Comparison of ENCODE assay signal across 22 cellular contexts in the genomic region with DNA sequence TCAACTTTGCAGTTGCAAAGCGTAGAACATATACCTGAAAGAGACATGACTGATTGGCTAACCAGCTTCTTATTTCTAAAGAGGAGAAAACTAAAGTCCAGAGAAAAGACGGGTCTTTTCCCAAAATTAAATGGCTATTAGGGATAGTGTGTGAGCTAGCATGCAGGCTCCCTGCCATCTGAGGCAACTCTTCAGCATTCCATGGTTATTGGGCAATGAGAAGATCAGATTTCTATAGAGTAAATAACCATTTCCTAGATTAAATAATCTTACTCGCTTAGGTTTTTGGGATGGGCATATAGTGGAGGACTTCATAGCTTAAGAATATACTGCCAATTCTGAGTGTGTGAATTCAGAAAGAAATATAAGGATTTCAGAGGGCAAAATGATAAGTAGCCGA.
A peak's percentile ranks its signal among the peaks of the same experiment; 100 is the strongest.
DNase-seq lines count a peak whose midpoint lies in the region; ATAC-seq, FAIRE-seq and TF ChIP-seq lines count a peak whose summit lies in the region.
"Had no signal": no experiment of that assay in that cellular context is flagged by ENCODE, and none has a peak within 500 bp of the region (broad histone marks: within the 10 kb centered on the region; RNA-seq: fewer than 3 reads in every experiment).

No MANE protein-coding gene starts in this region.

- peak overlapping the region; percentile 75 for H3K4me2 ChIP-seq in A549
- peak overlapping the region; percentile 57 for H3K4me2 ChIP-seq in PC-9

- no peaks in the 10 kb centered on the region for H4K20me1 ChIP-seq in PC-9 (ENCODE audit: insufficient read depth)

- no peaks in the 10 kb centered on the region for H3K4me1 Mint-ChIP-seq in nephron progenitor cell

- no peaks in the 10 kb centered on the region for H3K36me3 ChIP-seq in PC-9 (ENCODE audit: low read depth)
- H3K36me3 ChIP-seq: tibial artery had no signal

- WGBS in A549 (ENCODE audit: missing lambda C conversion rate) = 61% methylated on average over 4 of the region's 4 CpGs
- WGBS in lower leg skin, 2 donors = 87 to 91% methylated on average over 4 of the region's 4 CpGs

- H3K27ac ChIP-seq in A549 (peak overlapping the region; percentile 90 to 94), PC-9 (peak overlapping the region; percentile 90)
- H3K27ac ChIP-seq: tibial artery had no signal

- H3K4me1 ChIP-seq in A549 = peaks cover 75% of the 10 kb centered on the region
- H3K4me1 ChIP-seq in PC-9 (replicated peaks; ENCODE audit: insufficient read depth) = peaks cover 70% of the 10 kb centered on the region
- H3K4me1 ChIP-seq: tibial artery had no signal

- H3K36me3 Mint-ChIP-seq in nephron progenitor cell (ENCODE audit: low read depth) = no peaks in the 10 kb centered on the region
- H3K36me3 Mint-ChIP-seq: stimulated activated naive B cell treated with anti-CD40 and anti-IgM and Interleukin-4, amounts not matched to agents 10 μg/mL and 1 μg/mL and 100 μg/mL, for 72 hours had no signal

- H3K27ac Mint-ChIP-seq in nephron progenitor cell = no peak overlapping the region

- H3K4me3 ChIP-seq in A549 (no peak overlapping the region), PC-9 (no peak overlapping the region; the same call in 1 of the 2 replicates), fibroblast of villous mesenchyme (ENCODE audit: low read depth, low read length) (no peak overlapping the region), lower leg skin (ENCODE audit: low read depth, poor library complexity, severe bottlenecking) (no peak overlapping the region)
- H3K4me3 ChIP-seq: GM12878, tibial artery had no signal

- BruUV-seq in PC-9 (replicated peaks; lab: Mats Ljungman, UMichigan) = no TSS peak

- no peak for FAIRE-seq in A549 (lab: Jason Lieb, UNC)
- FAIRE-seq: colon, GM12878 had no signal

- POLR2A ChIA-PET in A549 (lab: Yijun Ruan, JAX) = no interaction called here
- POLR2A ChIA-PET in PC-9 (lab: Charles Lee; ENCODE audit: unreplicated experiment) = interaction anchor here (0.7 kb wide), 1 partner anchor 130 kb away, joined by 5 read pairs; no protein-coding TSS in a partner anchor

- ATAC-seq in A549 = no peak
- ATAC-seq: left cardiac atrium had no signal

- no peaks in the 10 kb centered on the region for H3K9me2 ChIP-seq in PC-9 (ENCODE audit: insufficient read depth)

- no peak overlapping the region for H3K4me3 Mint-ChIP-seq in nephron progenitor cell

- TF ChIP-seq POLR2A in A549 (IDR thresholded peaks at IDR 0.05; ENCODE audit: low read length) (no peak), lower leg skin (IDR thresholded peaks at IDR 0.05) (no peak)

- peaks cover 54% of the 10 kb centered on the region for H3F3A ChIP-seq in PC-9 (ENCODE audit: insufficient read depth, low read depth)

- no peaks in the 10 kb centered on the region for H3K27me3 ChIP-seq in PC-9 (ENCODE audit: insufficient read depth, low read depth)
- H3K27me3 ChIP-seq: tibial artery had no signal

- intact Hi-C loops in PC-9 (cut with micrococcal nuclease; ENCODE audit: unreplicated experiment) (no loop called here), lower leg skin (cut with DNase I; ENCODE audit: low total_unique reads) (no loop called here)

- no peaks in the 10 kb centered on the region for H3K9me3 ChIP-seq in A549
- no peaks in the 10 kb centered on the region; the same call in 1 of the 2 replicates for H3K9me3 ChIP-seq in PC-9 (ENCODE audit: insufficient read depth, low read depth)
- H3K9me3 ChIP-seq: tibial artery had no signal

- no peak for TF ChIP-seq RAD21 in A549 (conservative IDR thresholded peaks at IDR 0.05 in 1 of 2, IDR thresholded peaks at IDR 0.05 in 1 of 2)

- no peaks in the 10 kb centered on the region for H3K9me3 Mint-ChIP-seq in nephron progenitor cell
- H3K9me3 Mint-ChIP-seq: stimulated activated naive B cell treated with anti-CD40 and anti-IgM and Interleukin-4, amounts not matched to agents 10 μg/mL and 1 μg/mL and 100 μg/mL, for 72 hours had no signal

- peak in 1 of 2 experiments; percentile 39 for DNase-seq in A549 (ENCODE audit: low read depth in 1 of 2, low spot score in 1 of 2)
- DNase-seq in EH (ENCODE audit: low read depth) = peak; percentile 69
- DNase-seq in PC-9 = peak in 1 of 2 experiments; percentile 62
- DNase-seq in fibroblast of villous mesenchyme (ENCODE audit: low read depth) = peak; percentile 65
- no peak for DNase-seq in GF-D8 (lab: John Stamatoyannopoulos, UW)
- DNase-seq in lower leg skin (ENCODE audit: low spot score in 2 of 2) = no peak
- DNase-seq in DMS53 treated with DMSO at 0.1 percent for 48 hours (lab: John Stamatoyannopoulos, UW; ENCODE audit: unreplicated experiment) = no peak
- DNase-seq in nephron progenitor cell = no peak
- DNase-seq: activated CD8-positive, alpha-beta memory T cell treated with anti-CD3 and anti-CD28 coated beads, Interleukin-2, amount 50 U/mL, for 4 hours; activated gamma-delta T cell; aorta; COR-L47; KG1; left cardiac atrium; NCI-H1105; retina; RPMI8226; stimulated activated CD4-positive, alpha-beta T cell treated with anti-CD3 and anti-CD28 coated beads, Interleukin-15, amount 100 ng/mL, for 24 hours; stimulated activated naive B cell treated with anti-CD40 and anti-IgM and Interleukin-4, amounts not matched to agents 10 μg/mL and 1 μg/mL and 100 μg/mL, for 72 hours; tibial artery had no signal

- no peak overlapping the region for H2AFZ ChIP-seq in PC-9

- H3K79me2 ChIP-seq in PC-9 (ENCODE audit: low read depth) = no peaks in the 10 kb centered on the region

- H3K27me3 Mint-ChIP-seq in nephron progenitor cell (ENCODE audit: low read depth, poor library complexity) = no peaks in the 10 kb centered on the region
- H3K27me3 Mint-ChIP-seq: stimulated activated naive B cell treated with anti-CD40 and anti-IgM and Interleukin-4, amounts not matched to agents 10 μg/mL and 1 μg/mL and 100 μg/mL, for 72 hours had no signal

- TF ChIP-seq CTCF in A549 (IDR thresholded peaks at IDR 0.05) (no peak), PC-9 (conservative IDR thresholded peaks at IDR 0.05) (no peak), fibroblast of villous mesenchyme (IDR thresholded peaks at IDR 0.05; ENCODE audit: insufficient read depth, low read depth, low read length) (no peak), lower leg skin (IDR thresholded peaks at IDR 0.05) (no peak), nephron progenitor cell (IDR thresholded peaks at IDR 0.05) (no peak)

- CTCF ChIA-PET in A549 (lab: Yijun Ruan, JAX) = interaction anchor here (1.0 kb wide), 1 partner anchor 10 kb away, joined by 3 read pairs; no protein-coding TSS in a partner anchor
- CTCF ChIA-PET in PC-9 (lab: Charles Lee) = interaction anchor here (0.5 to 0.6 kb wide), 3 partner anchors 9 to 285 kb away, joined by 3 to 8 read pairs (median 5); no protein-coding TSS in a partner anchor

- TF ChIP-seq EP300 in A549 (IDR thresholded peaks at IDR 0.05) = peak in 1 of 2 experiments; percentile 38; a peak in 2 of 5 replicates

TF ChIP-seq in A549, 52 proteins besides CTCF, POLR2A, EP300 and RAD21:
- TF ChIP-seq CHD2 (IDR thresholded peaks at IDR 0.05; ENCODE audit: low read length, partially characterized antibody) (no peak), CBX8 (IDR thresholded peaks at IDR 0.05) (no peak), EHMT2 (IDR thresholded peaks at IDR 0.05; ENCODE audit: low read depth) (no peak), PHF8 (IDR thresholded peaks at IDR 0.05; ENCODE audit: borderline replicate concordance, low read depth) (no peak), CEBPB (IDR thresholded peaks at IDR 0.05) (peak; percentile 83 to 91), FOSB (CRISPR knock-in tag; IDR thresholded peaks at IDR 0.05) (no peak), FOSL2 (IDR thresholded peaks at IDR 0.05) (no peak), FOSL2 (CRISPR knock-in tag; IDR thresholded peaks at IDR 0.05) (peak; percentile 14; the same call in 1 of the 2 replicates), GATA3 (IDR thresholded peaks at IDR 0.05; ENCODE audit: borderline replicate concordance) (0 out of 2 replicates have a peak, but pooled peaks have one; percentile 20), JUN (IDR thresholded peaks at IDR 0.05) (peak; percentile 41 to 45; a peak in 1 of 5 replicates), JUNB (IDR thresholded peaks at IDR 0.05) (peak; percentile 14; the same call in 1 of the 2 replicates)
- TF ChIP-seq, protein P1, sequence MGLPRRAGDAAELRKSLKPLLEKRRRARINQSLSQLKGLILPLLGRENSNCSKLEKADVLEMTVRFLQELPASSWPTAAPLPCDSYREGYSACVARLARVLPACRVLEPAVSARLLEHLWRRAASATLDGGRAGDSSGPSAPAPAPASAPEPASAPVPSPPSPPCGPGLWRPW (IDR thresholded peaks at IDR 0.05) = peak; percentile 40; the same call in 1 of the 2 replicates

Comparison
In these comparisons a context has a peak if more than half of its experiments do, and no peak if none do; other contexts are left out.
1. DNase-seq: peak in EH (single experiment) and fibroblast of villous mesenchyme (single experiment); none in GF-D8 (single experiment), lower leg skin (0 of 2), DMS53 treated with DMSO at 0.1 percent for 48 hours (single experiment) and nephron progenitor cell (single experiment).